Comparison of ENCODE assay signal across 7 cellular contexts in genomic region chrX:74535211-74535621, GRCh38.
DNase-seq lines count a peak whose midpoint lies in the region; ATAC-seq, FAIRE-seq and TF ChIP-seq lines count a peak whose summit lies in the region.

No MANE protein-coding gene starts in this region.

- H3K27me3 ChIP-seq in stomach, result no peaks in the 10 kb centered on the region

- intact Hi-C loops in kidney (cut with DNase I), result no loop called here
- intact Hi-C loops in stomach (cut with DNase I; ENCODE audit: low total_unique reads), result no loop called here

- peak overlapping the region in 1 of 2 donors; percentile 58 for H3K9ac ChIP-seq in kidney (ENCODE audit: low read length in 2 of 2)

- FAIRE-seq in kidney (lab: Jason Lieb, UNC) (no peak), H54 (lab: Jason Lieb, UNC) (no peak)

- TF ChIP-seq EP300 in stomach (IDR thresholded peaks at IDR 0.05), result no peak

- peak overlapping the region; percentile 76 to 85 for H3K27ac ChIP-seq in kidney (ENCODE audit: low read depth in 2 of 2, low read length in 2 of 2)
- peak overlapping the region; percentile 77 to 88 (median 85) for H3K27ac ChIP-seq in stomach

- ATAC-seq in HG02938 (IDR thresholded peaks at IDR 0.05; ENCODE audit: unreplicated experiment), result peak; percentile 25

- H3K9me3 ChIP-seq in kidney (ENCODE audit: control insufficient read depth in 1 of 2, low read length in 2 of 2), result no peaks in the 10 kb centered on the region
- no peaks in the 10 kb centered on the region for H3K9me3 ChIP-seq in stomach

- DNase-seq in GM04504 (ENCODE audit: low read depth) (peak; percentile 23), OCI-M1 (lab: John Stamatoyannopoulos, UW) (peak; percentile 63), choroid plexus epithelial cell (ENCODE audit: low read depth) (peak; percentile 79), kidney (no peak), stomach (no peak), H54 (ENCODE audit: insufficient read length, low spot score) (no peak)

- H3K36me3 ChIP-seq in kidney (ENCODE audit: control insufficient read depth in 1 of 2, insufficient read depth in 2 of 2, low read length in 2 of 2) (no peaks in the 10 kb centered on the region), stomach (peaks cover 0 to 7% (median 2%) of the 10 kb centered on the region in 4 donors)

- TF ChIP-seq POLR2A in stomach (IDR thresholded peaks at IDR 0.05) (no peak), H54 (IDR thresholded peaks at IDR 0.05; ENCODE audit: low read depth, low read length) (no peak)

- H3K4me1 ChIP-seq in kidney (ENCODE audit: control insufficient read depth in 1 of 2, insufficient read depth in 1 of 2, low read depth in 1 of 2, low read length in 2 of 2) (peaks cover 0 to 2% of the 10 kb centered on the region in 2 donors), stomach (peaks cover 0 to 17% (median 10%) of the 10 kb centered on the region in 4 donors)

- H3K4me3 ChIP-seq in choroid plexus epithelial cell (ENCODE audit: low read depth, low read length), result peak overlapping the region; percentile 59
- peak overlapping the region; percentile 64 for H3K4me3 ChIP-seq in kidney (ENCODE audit: low read length in 2 of 2)
- peak overlapping the region; percentile 44 to 50 (median 48) for H3K4me3 ChIP-seq in stomach

- TF ChIP-seq CTCF in choroid plexus epithelial cell (conservative IDR thresholded peaks at IDR 0.05; ENCODE audit: low read depth, low read length) (peak; percentile 62), kidney (IDR thresholded peaks at IDR 0.05; ENCODE audit: borderline replicate concordance, extremely low read depth, insufficient read depth) (peak; percentile 42), stomach (IDR thresholded peaks at IDR 0.05) (no peak)

- WGBS in stomach, 5 donors, result 13 to 30% (median 20%) methylated on average over 4 to 7 of the region's 7 CpGs

Comparison
In these comparisons a context has a peak if more than half of its experiments do, and no peak if none do; other contexts are left out.
1. DNase-seq: peak in GM04504 (single experiment), OCI-M1 (single experiment) and choroid plexus epithelial cell (single experiment); none in kidney (single experiment), stomach (single experiment) and H54 (single experiment).
2. CTCF ChIP-seq: peak in choroid plexus epithelial cell (single experiment) and kidney (single experiment); none in stomach (0 of 7).
3. Peak in every context shown above with its lines, with median percentiles within 50 percentile points of each other: H3K4me3 ChIP-seq.